ENCODE assay signal across 8 cellular contexts in the genomic region with DNA sequence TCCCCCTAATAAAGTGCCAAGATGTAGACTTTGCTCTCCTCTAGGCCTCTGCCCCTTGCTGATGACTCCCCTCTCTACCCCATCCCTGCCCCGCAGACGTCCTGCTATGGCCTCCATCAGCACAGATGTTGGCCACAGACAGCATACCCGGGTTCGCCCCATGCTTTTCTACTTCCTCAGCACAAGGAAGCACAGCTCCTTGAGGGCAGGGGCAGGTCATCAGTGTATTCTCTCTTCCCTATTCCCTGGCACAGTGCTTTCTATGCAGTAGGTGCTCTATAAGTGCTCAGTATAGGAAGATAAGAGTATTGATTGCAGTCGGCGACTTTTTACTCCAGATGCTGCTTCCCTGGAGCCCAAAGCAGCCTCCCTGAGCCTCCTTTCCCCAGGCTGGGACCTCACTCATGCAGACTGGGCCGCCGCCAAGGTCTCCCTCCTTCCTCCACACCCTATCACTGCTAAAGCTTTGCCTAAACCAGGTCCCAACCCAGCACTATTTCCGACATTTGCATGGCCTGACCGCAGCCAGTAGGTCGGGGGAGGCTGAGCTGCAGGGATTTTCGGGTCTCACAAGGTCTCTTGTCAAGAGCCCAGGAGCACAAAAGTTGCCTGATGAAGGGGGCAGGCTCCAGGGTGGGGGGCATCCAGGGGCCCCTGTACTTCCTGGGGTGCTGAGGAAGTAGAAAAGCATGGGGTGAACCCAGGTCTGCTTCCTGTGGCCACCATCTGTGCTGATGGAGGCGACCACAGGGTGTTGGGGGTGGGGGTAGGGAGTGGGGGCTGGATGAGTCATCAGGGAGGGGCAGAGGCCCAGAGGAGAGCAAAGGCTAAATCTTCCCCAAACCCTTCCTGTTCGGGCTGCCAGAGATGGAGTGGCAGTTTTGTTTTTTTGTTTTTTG. TPM values are rescaled to one million over a fixed set of nuclear protein-coding genes. Genes with fewer than 3 reads are reported as not detected.
A peak's percentile ranks its signal among the peaks of the same experiment; 100 is the strongest.
DNase-seq lines count a peak whose midpoint lies in the region; ATAC-seq and TF ChIP-seq lines count a peak whose summit lies in the region.

No MANE protein-coding gene starts in this region.

- DNase-seq in activated gamma-delta T cell (lab: John Stamatoyannopoulos, UW) (peak; percentile 27), NCI-H2107 (lab: John Stamatoyannopoulos, UW) (no peak), NCI-H1417 treated with DMSO at 0.1 percent for 48 hours (lab: John Stamatoyannopoulos, UW) (no peak), T1000 (lab: John Stamatoyannopoulos, UW) (no peak)
- peak in 9 of 10 donors; percentile 40 to 87 (median 54) for DNase-seq in naive thymus-derived CD8-positive, alpha-beta T cell

- no peaks in the 10 kb centered on the region for H3K27me3 Mint-ChIP-seq in naive thymus-derived CD8-positive, alpha-beta T cell

- no peaks in the 10 kb centered on the region for H3K36me3 Mint-ChIP-seq in naive thymus-derived CD8-positive, alpha-beta T cell

- POLR2A ChIA-PET in naive thymus-derived CD8-positive, alpha-beta T cell (lab: Charles Lee): interaction anchor here (0.6 to 2.4 kb wide), 4 partner anchors 9 to 45 kb away, joined by 3 to 18 read pairs (median 4); a partner anchor contains a TSS

- peak overlapping the region; percentile 49 to 87 (median 80) for H3K4me3 Mint-ChIP-seq in naive thymus-derived CD8-positive, alpha-beta T cell

- peaks cover 20 to 58% (median 37%) of the 10 kb centered on the region in 4 donors for H3K4me1 Mint-ChIP-seq in naive thymus-derived CD8-positive, alpha-beta T cell

- H3K27ac Mint-ChIP-seq in naive thymus-derived CD8-positive, alpha-beta T cell: peak overlapping the region; percentile 71 to 97 (median 87)

- H3K9me3 Mint-ChIP-seq in naive thymus-derived CD8-positive, alpha-beta T cell: no peaks in the 10 kb centered on the region

- peak; percentile 69 for TF ChIP-seq POLR2A in Raji (IDR thresholded peaks at IDR 0.05; ENCODE audit: insufficient read depth, low read depth, low read length)

- ATAC-seq in GM19035 (IDR thresholded peaks at IDR 0.05; ENCODE audit: unreplicated experiment): peak; percentile 73
- ATAC-seq in HG03060 (IDR thresholded peaks at IDR 0.05; ENCODE audit: low read depth, unreplicated experiment): peak; percentile 55
- ATAC-seq in naive thymus-derived CD8-positive, alpha-beta T cell: peak; percentile 88 to 91

RNA-seq across cellular contexts. Expression of a gene that starts 8.0 kb away (rescaled TPM):
- total RNA-seq in naive thymus-derived CD8-positive, alpha-beta T cell: not detected
- polyA plus RNA-seq in naive thymus-derived CD8-positive, alpha-beta T cell: not detected

RNA-seq across cellular contexts. Expression of a gene that starts 12.3 kb away (rescaled TPM):
- not detected for total RNA-seq in naive thymus-derived CD8-positive, alpha-beta T cell
- polyA plus RNA-seq in naive thymus-derived CD8-positive, alpha-beta T cell: under 1 TPM in 1 of 3 donors, not detected in 2; 0.05 TPM

RNA-seq across cellular contexts. Expression of a gene that starts 18.8 kb away (rescaled TPM):
- 10 to 100 TPM; 18.6 to 22.4 TPM for total RNA-seq in naive thymus-derived CD8-positive, alpha-beta T cell
- polyA plus RNA-seq in naive thymus-derived CD8-positive, alpha-beta T cell: 10 to 100 TPM in 1 of 3 donors, 1 to 10 TPM in 2; 3.0 to 16.8 (median 5.8) TPM

RNA-seq across cellular contexts. Expression of a gene that starts 22.5 kb away (rescaled TPM):
- 1 to 10 TPM; 1.2 to 1.3 TPM for total RNA-seq in naive thymus-derived CD8-positive, alpha-beta T cell
- under 1 TPM; 0.17 to 0.73 (median 0.72) TPM for polyA plus RNA-seq in naive thymus-derived CD8-positive, alpha-beta T cell

Comparison
In these comparisons a context has a peak if more than half of its experiments do, and no peak if none do; other contexts are left out.
1. DNase-seq: peak in activated gamma-delta T cell (single experiment) and naive thymus-derived CD8-positive, alpha-beta T cell (9 of 10); none in NCI-H2107 (single experiment), NCI-H1417 treated with DMSO at 0.1 percent for 48 hours (single experiment) and T1000 (single experiment).
2. Peak in every context shown above with its lines, with median percentiles within 50 percentile points of each other: ATAC-seq.